In genomic region chr10:42932735-42933453, GRCh38 we compare ENCODE assay signal across 9 cellular contexts.
DNase-seq lines count a peak whose midpoint lies in the region; ATAC-seq, FAIRE-seq and TF ChIP-seq lines count a peak whose summit lies in the region.
"Had no signal": no experiment of that assay in that cellular context is flagged by ENCODE, and none has a peak within 500 bp of the region (broad histone marks: within the 10 kb centered on the region; RNA-seq: fewer than 3 reads in every experiment).

No MANE protein-coding gene starts in this region.

- no peaks in the 10 kb centered on the region for H3K36me3 ChIP-seq in RWPE2 (ENCODE audit: low read depth)
- H3K36me3 ChIP-seq in thyroid gland: no peaks in the 10 kb centered on the region

- H3K27ac ChIP-seq in RWPE2 (ENCODE audit: poor library complexity, severe bottlenecking) (no peak overlapping the region), thyroid gland (no peak overlapping the region)
- H3K27ac ChIP-seq: GM23248 had no signal

- no peak for FAIRE-seq in GM19239 (lab: Jason Lieb, UNC)

- DNase-seq in RWPE2 (ENCODE audit: low spot score) (no peak), mesenteric fat pad (ENCODE audit: low spot score) (peak; percentile 83), thyroid gland (no peak), GM19239 (ENCODE audit: insufficient read length, low spot score) (no peak)
- DNase-seq in activated naive CD8-positive, alpha-beta T cell treated with anti-CD3 and anti-CD28 coated beads, Interleukin-2, amount 10 ng/mL, durations not matched to agents 7 days and 5 days: peak; percentile 62
- DNase-seq in stimulated activated CD8-positive, alpha-beta memory T cell treated with anti-CD3 and anti-CD28 coated beads, Interleukin-7, amount 100 ng/mL, for 4 hours (ENCODE audit: low read depth in 2 of 2): peak; percentile 33 to 43
- DNase-seq: GM23248 had no signal

- peaks cover 10% of the 10 kb centered on the region for H3K4me1 Mint-ChIP-seq in activated naive CD8-positive, alpha-beta T cell treated with anti-CD3 and anti-CD28 coated beads, Interleukin-2, amount 10 ng/mL, durations not matched to agents 7 days and 5 days

- no peak for TF ChIP-seq POLR2A in thyroid gland (IDR thresholded peaks at IDR 0.05)

- ATAC-seq in RWPE2 (ENCODE audit: low read depth) (peak; percentile 48), GM21360 (IDR thresholded peaks at IDR 0.05; ENCODE audit: unreplicated experiment) (no peak), GM21515 (IDR thresholded peaks at IDR 0.05; ENCODE audit: unreplicated experiment) (no peak)
- peak; percentile 35 for ATAC-seq in activated naive CD8-positive, alpha-beta T cell treated with anti-CD3 and anti-CD28 coated beads, Interleukin-2, amount 10 ng/mL, durations not matched to agents 7 days and 5 days (ENCODE audit: low read depth)

- H3K4me3 Mint-ChIP-seq in activated naive CD8-positive, alpha-beta T cell treated with anti-CD3 and anti-CD28 coated beads, Interleukin-2, amount 10 ng/mL, durations not matched to agents 7 days and 5 days: peak overlapping the region; percentile 76

- H3K4me3 ChIP-seq in RWPE2 (ENCODE audit: severe bottlenecking): no peak overlapping the region
- H3K4me3 ChIP-seq in thyroid gland (replicated peaks in 1 of 3): no peak overlapping the region
- H3K4me3 ChIP-seq: GM23248 had no signal

- no peaks in the 10 kb centered on the region for H3K9me3 ChIP-seq in RWPE2 (ENCODE audit: severe bottlenecking)
- no peaks in the 10 kb centered on the region for H3K9me3 ChIP-seq in thyroid gland

- H3K36me3 Mint-ChIP-seq in activated naive CD8-positive, alpha-beta T cell treated with anti-CD3 and anti-CD28 coated beads, Interleukin-2, amount 10 ng/mL, durations not matched to agents 7 days and 5 days: no peaks in the 10 kb centered on the region

- H3K9me3 Mint-ChIP-seq in activated naive CD8-positive, alpha-beta T cell treated with anti-CD3 and anti-CD28 coated beads, Interleukin-2, amount 10 ng/mL, durations not matched to agents 7 days and 5 days: no peaks in the 10 kb centered on the region

- POLR2A ChIA-PET in activated naive CD8-positive, alpha-beta T cell treated with anti-CD3 and anti-CD28 coated beads, Interleukin-2, amount 10 ng/mL, durations not matched to agents 7 days and 5 days (lab: Charles Lee): no interaction called here

- H3K27me3 ChIP-seq in RWPE2 (ENCODE audit: insufficient read depth, poor library complexity, severe bottlenecking) (peaks cover 14% of the 10 kb centered on the region), thyroid gland (peaks cover 5% of the 10 kb centered on the region)

- no peak overlapping the region for H3K27ac Mint-ChIP-seq in activated naive CD8-positive, alpha-beta T cell treated with anti-CD3 and anti-CD28 coated beads, Interleukin-2, amount 10 ng/mL, durations not matched to agents 7 days and 5 days

- WGBS in thyroid gland, 2 donors: 5 to 7% methylated on average over 10 to 30 of the region's 45 CpGs

- H3K4me1 ChIP-seq in RWPE2 (ENCODE audit: insufficient read depth, poor library complexity, severe bottlenecking): no peaks in the 10 kb centered on the region
- peaks cover 12 to 13% of the 10 kb centered on the region in 2 donors for H3K4me1 ChIP-seq in thyroid gland

- peaks cover 20% of the 10 kb centered on the region for H3K27me3 Mint-ChIP-seq in activated naive CD8-positive, alpha-beta T cell treated with anti-CD3 and anti-CD28 coated beads, Interleukin-2, amount 10 ng/mL, durations not matched to agents 7 days and 5 days

- TF ChIP-seq CTCF in RWPE2 (IDR thresholded peaks at IDR 0.05; ENCODE audit: poor library complexity, severe bottlenecking) (no peak), thyroid gland (IDR thresholded peaks at IDR 0.05) (no peak)

- intact Hi-C loops in thyroid gland (cut with DNase I): no loop called here

Comparison
In these comparisons a context has a peak if more than half of its experiments do, and no peak if none do; other contexts are left out.
1. ATAC-seq: peak in RWPE2 (single experiment) and activated naive CD8-positive, alpha-beta T cell treated with anti-CD3 and anti-CD28 coated beads, Interleukin-2, amount 10 ng/mL, durations not matched to agents 7 days and 5 days (single experiment); none in GM21360 (single experiment) and GM21515 (single experiment).
2. DNase-seq: peak in activated naive CD8-positive, alpha-beta T cell treated with anti-CD3 and anti-CD28 coated beads, Interleukin-2, amount 10 ng/mL, durations not matched to agents 7 days and 5 days (single experiment), mesenteric fat pad (single experiment) and stimulated activated CD8-positive, alpha-beta memory T cell treated with anti-CD3 and anti-CD28 coated beads, Interleukin-7, amount 100 ng/mL, for 4 hours (2 of 2); none in RWPE2 (single experiment), thyroid gland (0 of 2) and GM19239 (single experiment).